Comparison of ENCODE assay signal across 15 cellular contexts in the genomic region with DNA sequence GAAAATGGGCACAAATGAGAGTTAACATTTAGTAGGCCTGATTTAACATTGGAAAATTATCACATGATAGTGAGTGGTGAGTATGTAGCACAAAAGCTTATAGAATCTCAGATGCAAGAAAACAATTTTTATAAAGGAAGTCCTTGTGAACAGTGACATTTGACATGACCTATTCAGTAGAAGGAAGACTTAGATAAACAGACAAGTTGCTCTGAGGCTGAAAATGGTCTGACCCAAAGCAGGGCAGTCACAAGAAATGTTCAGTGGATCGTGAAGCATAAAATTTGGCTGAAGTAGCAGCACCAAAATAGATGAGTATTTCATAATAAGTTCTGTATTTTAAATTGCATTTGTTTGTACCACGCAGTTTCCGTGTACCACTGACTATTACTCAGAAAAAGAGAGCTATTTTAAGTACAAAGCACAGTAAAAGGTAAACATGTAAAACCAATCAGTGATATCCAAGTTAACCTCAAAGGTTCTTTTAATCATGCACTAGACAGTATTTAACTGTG.
DNase-seq lines count a peak whose midpoint lies in the region; ATAC-seq and TF ChIP-seq lines count a peak whose summit lies in the region.
"Had no signal": no experiment of that assay in that cellular context is flagged by ENCODE, and none has a peak within 500 bp of the region (broad histone marks: within the 10 kb centered on the region; RNA-seq: fewer than 3 reads in every experiment).

No MANE protein-coding gene starts in this region.

- H3K27ac ChIP-seq in thyroid gland: no peak overlapping the region
- H3K27ac ChIP-seq: RWPE1, SJSA1 had no signal

- intact Hi-C loops in thyroid gland (cut with DNase I) (no loop called here), Right ventricle myocardium inferior (cut with DNase I) (no loop called here)

- 39 to 40% methylated on average over 3 of the region's 3 CpGs for WGBS in thyroid gland, 2 donors

- H3K9ac ChIP-seq in endocrine pancreas (ENCODE audit: control insufficient read depth, insufficient read depth, low read length): no peak overlapping the region

- H3K4me3 ChIP-seq in endocrine pancreas (ENCODE audit: control insufficient read depth, insufficient read depth, low read length) (peak overlapping the region; percentile 22), thyroid gland (replicated peaks in 1 of 3) (no peak overlapping the region)
- H3K4me3 ChIP-seq: HAP-1, SJSA1 had no signal

- ATAC-seq in Right ventricle myocardium inferior (no peak), HG02610 (IDR thresholded peaks at IDR 0.05; ENCODE audit: unreplicated experiment) (no peak)

- H3K27me3 ChIP-seq in endocrine pancreas (ENCODE audit: control insufficient read depth, insufficient read depth, low read length): no peaks in the 10 kb centered on the region
- H3K27me3 ChIP-seq in thyroid gland: no peaks in the 10 kb centered on the region
- H3K27me3 ChIP-seq: SJSA1 had no signal

- H3K4me1 ChIP-seq in endocrine pancreas (ENCODE audit: control insufficient read depth, insufficient read depth, low read length) (peaks cover 6% of the 10 kb centered on the region), thyroid gland (no peaks in the 10 kb centered on the region)
- H3K4me1 ChIP-seq: HAP-1, SJSA1 had no signal

- TF ChIP-seq POLR2A in thyroid gland (IDR thresholded peaks at IDR 0.05): no peak

- H3K9me3 ChIP-seq in endocrine pancreas (ENCODE audit: control insufficient read depth, low read length) (no peaks in the 10 kb centered on the region), thyroid gland (no peaks in the 10 kb centered on the region)
- H3K9me3 ChIP-seq: HAP-1, SJSA1 had no signal

- no peak for TF ChIP-seq CTCF in thyroid gland (IDR thresholded peaks at IDR 0.05)

- H3K36me3 ChIP-seq in endocrine pancreas (ENCODE audit: control insufficient read depth, insufficient read depth, low read length) (no peaks in the 10 kb centered on the region), thyroid gland (no peaks in the 10 kb centered on the region)
- H3K36me3 ChIP-seq: HAP-1, SJSA1 had no signal

- peak; percentile 25 for DNase-seq in M059J (ENCODE audit: low read depth)
- peak; percentile 30 for DNase-seq in kidney glomerular epithelial cell (lab: John Stamatoyannopoulos, UW)
- DNase-seq in thyroid gland: peak; percentile 4 to 11
- no peak for DNase-seq in Right ventricle myocardium inferior (ENCODE audit: missing footprints)
- no peak for DNase-seq in NOMO-1 (lab: John Stamatoyannopoulos, UW; ENCODE audit: unreplicated experiment in 2 of 2)
- DNase-seq: Karpas-422, NCI-H1417, NCI-H1930, NCI-H2171 treated with DMSO at 0.1 percent for 48 hours, NCI-H510A had no signal

Comparison
In these comparisons a context has a peak if more than half of its experiments do, and no peak if none do; other contexts are left out.
1. DNase-seq: peak in M059J (single experiment), kidney glomerular epithelial cell (single experiment) and thyroid gland (2 of 2); none in Right ventricle myocardium inferior (single experiment) and NOMO-1 (0 of 2).